ENCODE assay signal across 29 cellular contexts in the genomic region with DNA sequence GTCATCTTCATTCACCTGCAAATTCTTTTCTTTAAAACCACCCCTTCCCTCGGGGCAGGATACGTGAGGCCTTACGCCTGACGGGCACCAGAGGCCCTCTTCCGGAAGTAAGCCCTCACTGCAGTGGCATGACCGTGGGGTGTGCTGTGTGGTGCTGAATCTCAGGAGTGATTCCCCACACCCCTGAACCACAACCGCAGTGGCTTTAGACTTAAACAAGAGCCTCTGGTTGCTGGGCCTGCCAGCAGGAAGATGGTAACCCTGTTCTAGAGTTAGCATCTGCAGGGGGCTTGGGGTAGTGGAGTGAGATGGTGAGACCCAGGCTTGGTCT. TPM values are rescaled to one million over a fixed set of nuclear protein-coding genes. Genes with fewer than 3 reads are reported as not detected.
A peak's percentile ranks its signal among the peaks of the same experiment; 100 is the strongest.
DNase-seq lines count a peak whose midpoint lies in the region; ATAC-seq, FAIRE-seq and TF ChIP-seq lines count a peak whose summit lies in the region.
"Had no signal": no experiment of that assay in that cellular context is flagged by ENCODE, and none has a peak within 500 bp of the region (broad histone marks: within the 10 kb centered on the region; RNA-seq: fewer than 3 reads in every experiment).

No MANE protein-coding gene starts in this region.

- no peaks in the 10 kb centered on the region for H3K4me1 ChIP-seq in GM12878 (ENCODE audit: control insufficient read depth, insufficient read depth, low read length)
- H3K4me1 ChIP-seq in kidney (ENCODE audit: control insufficient read depth in 1 of 2, insufficient read depth in 1 of 2, low read depth in 1 of 2, low read length in 2 of 2), result no peaks in the 10 kb centered on the region
- no peaks in the 10 kb centered on the region for H3K4me1 ChIP-seq in aorta (ENCODE audit: control insufficient read depth in 1 of 2, insufficient read depth in 2 of 2, low read length in 2 of 2)
- H3K4me1 ChIP-seq in adrenal gland (replicated peaks in 1 of 2), result no peaks in the 10 kb centered on the region
- H3K4me1 ChIP-seq: HAP-1, left ventricle myocardium inferior, tibial nerve had no signal

- POLR2A ChIA-PET in activated naive CD8-positive, alpha-beta T cell treated with anti-CD3 and anti-CD28 coated beads, Interleukin-2, amount 10 ng/mL, durations not matched to agents 7 days and 5 days (lab: Charles Lee), result no interaction called here
- POLR2A ChIA-PET in GM12878 (lab: Charles Lee), result no interaction called here

- intact Hi-C loops in GM12878 (cut with micrococcal nuclease; ENCODE audit: unreplicated experiment) (no loop called here), kidney (cut with DNase I) (no loop called here), aorta (cut with DNase I) (no loop called here), adrenal gland (cut with DNase I) (no loop called here)

- H3K36me3 Mint-ChIP-seq in activated naive CD8-positive, alpha-beta T cell treated with anti-CD3 and anti-CD28 coated beads, Interleukin-2, amount 10 ng/mL, durations not matched to agents 7 days and 5 days, result no peaks in the 10 kb centered on the region
- no peaks in the 10 kb centered on the region for H3K36me3 Mint-ChIP-seq in activated naive CD8-positive, alpha-beta T cell treated with anti-CD3 and anti-CD28 coated beads, Interleukin-2, amount 50 U/mL, for 24 hours (ENCODE audit: low read depth)
- H3K36me3 Mint-ChIP-seq: CD4-positive, alpha-beta memory T cell; naive B cell had no signal

- DNase-seq in activated naive CD8-positive, alpha-beta T cell treated with anti-CD3 and anti-CD28 coated beads, Interleukin-2, amount 10 ng/mL, durations not matched to agents 7 days and 5 days, result no peak
- no peak for DNase-seq in activated naive CD8-positive, alpha-beta T cell treated with anti-CD3 and anti-CD28 coated beads, Interleukin-2, amount 50 U/mL, for 24 hours
- DNase-seq in GM12878 (ENCODE audit: low read depth, low spot score), result no peak
- no peak for DNase-seq in kidney
- peak; percentile 6 to 39 for DNase-seq in aorta
- no peak for DNase-seq in GM12892 (ENCODE audit: insufficient read length)
- no peak for DNase-seq in NCI-H1417 (lab: John Stamatoyannopoulos, UW)
- DNase-seq in adrenal gland, result no peak
- DNase-seq: activated T-cell treated with anti-CD3 and anti-CD28 coated beads, Interleukin-2, amount 50 U/mL, for 4 hours; AML-193; CD4-positive, alpha-beta memory T cell; foreskin fibroblast; left ventricle myocardium inferior; naive B cell; NCI-H1092 treated with DMSO at 0.1 percent for 48 hours; NCI-H187 treated with DMSO at 0.1 percent for 48 hours; NCI-H2171 treated with DMSO at 0.1 percent for 48 hours; NCI-H524 treated with DMSO at 0.1 percent for 48 hours; T-helper 1 cell had no signal

- whole genome bisulfite sequencing in GM12878 (ENCODE audit: insufficient coverage, insufficient replicate concordance, low lambda C conversion rate, missing lambda C conversion rate), result 21% methylated on average over 7 of the region's 7 CpGs
- 89 to 94% methylated on average over 7 of the region's 7 CpGs for WGBS in aorta, 2 donors
- 87 to 94% (median 90%) methylated on average over 6 to 7 of the region's 7 CpGs for WGBS in adrenal gland, 4 donors

- in situ Hi-C loops in GM12878 (cut with MboI), result no loop called here

- RAD21 ChIA-PET in GM12878 (lab: Charles Lee; ENCODE audit: unreplicated experiment), result no interaction called here

- no peak overlapping the region for H2AFZ ChIP-seq in GM12878 (ENCODE audit: control insufficient read depth, low read depth, low read length)
- H2AFZ ChIP-seq: hepatocyte had no signal

- SMC1A ChIA-PET in GM12878 (lab: Charles Lee; ENCODE audit: uncharacterized antibody, unreplicated experiment), result no interaction called here

- peaks cover 0 to 4% of the 10 kb centered on the region in 2 experiments; a peak in 2 of 4 replicates for H3K27me3 ChIP-seq in GM12878 (replicated peaks in 1 of 2; ENCODE audit: control insufficient read depth in 2 of 2, insufficient read depth in 2 of 2, low read length in 1 of 2)
- no peaks in the 10 kb centered on the region for H3K27me3 ChIP-seq in aorta (ENCODE audit: control insufficient read depth in 1 of 2, insufficient read depth in 2 of 2, low read length in 1 of 2)
- H3K27me3 ChIP-seq in adrenal gland, result peaks cover 7% of the 10 kb centered on the region
- H3K27me3 ChIP-seq: hepatocyte, SJSA1, tibial nerve had no signal

- H3K9ac ChIP-seq in GM12878 (ENCODE audit: control insufficient read depth, insufficient read depth, low read length) (no peak overlapping the region), kidney (ENCODE audit: low read length in 2 of 2) (no peak overlapping the region)

- no peak overlapping the region for H3K4me3 ChIP-seq in GM12878
- H3K4me3 ChIP-seq in kidney (ENCODE audit: low read length in 2 of 2), result no peak overlapping the region
- no peak overlapping the region for H3K4me3 ChIP-seq in aorta (ENCODE audit: low read length in 2 of 2)
- no peak overlapping the region for H3K4me3 ChIP-seq in adrenal gland
- H3K4me3 ChIP-seq: HAP-1, hepatocyte, left ventricle myocardium inferior, SJSA1, tibial nerve had no signal

- no peak overlapping the region for H3K4me2 ChIP-seq in GM12878 (ENCODE audit: control insufficient read depth, insufficient read depth)
- H3K4me2 ChIP-seq: hepatocyte had no signal

- no peaks in the 10 kb centered on the region for H3K79me2 ChIP-seq in GM12878 (ENCODE audit: control insufficient read depth, insufficient read depth, low read length)
- H3K79me2 ChIP-seq: hepatocyte had no signal

- no peaks in the 10 kb centered on the region for H3K4me1 Mint-ChIP-seq in activated naive CD8-positive, alpha-beta T cell treated with anti-CD3 and anti-CD28 coated beads, Interleukin-2, amount 10 ng/mL, durations not matched to agents 7 days and 5 days
- no peaks in the 10 kb centered on the region for H3K4me1 Mint-ChIP-seq in activated naive CD8-positive, alpha-beta T cell treated with anti-CD3 and anti-CD28 coated beads, Interleukin-2, amount 50 U/mL, for 24 hours
- H3K4me1 Mint-ChIP-seq: CD4-positive, alpha-beta memory T cell; naive B cell had no signal

- H3K27ac Mint-ChIP-seq in activated naive CD8-positive, alpha-beta T cell treated with anti-CD3 and anti-CD28 coated beads, Interleukin-2, amount 10 ng/mL, durations not matched to agents 7 days and 5 days, result no peak overlapping the region
- H3K27ac Mint-ChIP-seq in activated naive CD8-positive, alpha-beta T cell treated with anti-CD3 and anti-CD28 coated beads, Interleukin-2, amount 50 U/mL, for 24 hours, result no peak overlapping the region
- H3K27ac Mint-ChIP-seq: naive B cell had no signal

- peak in 2 of 3 experiments; percentile 33 to 54; a peak in 3 of 6 replicates for TF ChIP-seq CTCF in GM12878 (IDR thresholded peaks at IDR 0.05 in 2 of 3, conservative IDR thresholded peaks at IDR 0.05 in 1 of 3; ENCODE audit: control insufficient read depth in 2 of 3, extremely low read depth in 1 of 3, insufficient read depth in 1 of 3, low read depth in 3 of 3, low read length in 3 of 3)
- TF ChIP-seq CTCF in kidney (IDR thresholded peaks at IDR 0.05; ENCODE audit: borderline replicate concordance, extremely low read depth, insufficient read depth), result peak; percentile 7
- no peak for TF ChIP-seq CTCF in adrenal gland (IDR thresholded peaks at IDR 0.05)

- peaks cover 8% of the 10 kb centered on the region for H3K27me3 Mint-ChIP-seq in activated naive CD8-positive, alpha-beta T cell treated with anti-CD3 and anti-CD28 coated beads, Interleukin-2, amount 10 ng/mL, durations not matched to agents 7 days and 5 days
- peaks cover 6% of the 10 kb centered on the region for H3K27me3 Mint-ChIP-seq in activated naive CD8-positive, alpha-beta T cell treated with anti-CD3 and anti-CD28 coated beads, Interleukin-2, amount 50 U/mL, for 24 hours

- no peak for FAIRE-seq in GM12878 (lab: Jason Lieb, UNC)
- FAIRE-seq in kidney (lab: Jason Lieb, UNC), result no peak
- FAIRE-seq in GM12892 (lab: Jason Lieb, UNC), result no peak
- FAIRE-seq: A204.1 had no signal

- CTCF ChIA-PET in GM12878 (lab: Yijun Ruan, JAX), result interaction anchor here (0.6 to 14.2 kb wide), 3 partner anchors 9 to 64 kb away, joined by 3 to 218 read pairs (median 4); no protein-coding TSS in a partner anchor

- TF ChIP-seq POLR2A in GM12878 (IDR thresholded peaks at IDR 0.05; ENCODE audit: low read depth, low read length) (no peak), GM12892 (IDR thresholded peaks at IDR 0.05; ENCODE audit: low read depth, low read length) (no peak), adrenal gland (IDR thresholded peaks at IDR 0.05) (no peak)

- ATAC-seq in activated naive CD8-positive, alpha-beta T cell treated with anti-CD3 and anti-CD28 coated beads, Interleukin-2, amount 10 ng/mL, durations not matched to agents 7 days and 5 days (ENCODE audit: low read depth), result peak; percentile 45
- ATAC-seq in activated naive CD8-positive, alpha-beta T cell treated with anti-CD3 and anti-CD28 coated beads, Interleukin-2, amount 50 U/mL, for 24 hours, result no peak
- ATAC-seq in GM12878, result peak; percentile 95
- no peak for ATAC-seq in aorta (ENCODE audit: low FRiP score)
- ATAC-seq: activated CD4-positive, CD25-positive, alpha-beta regulatory T cell treated with anti-CD3 and anti-CD28 coated beads, Interleukin-2, amount 50 U/mL, for 24 hours; activated T-cell treated with anti-CD3 and anti-CD28 coated beads, Interleukin-2, amount 50 U/mL, for 4 hours had no signal

- no peaks in the 10 kb centered on the region for H3K9me3 Mint-ChIP-seq in activated naive CD8-positive, alpha-beta T cell treated with anti-CD3 and anti-CD28 coated beads, Interleukin-2, amount 10 ng/mL, durations not matched to agents 7 days and 5 days
- no peaks in the 10 kb centered on the region for H3K9me3 Mint-ChIP-seq in activated naive CD8-positive, alpha-beta T cell treated with anti-CD3 and anti-CD28 coated beads, Interleukin-2, amount 50 U/mL, for 24 hours
- H3K9me3 Mint-ChIP-seq: activated T-cell treated with anti-CD3 and anti-CD28 coated beads, Interleukin-2, amount 50 U/mL, for 4 hours; CD4-positive, alpha-beta memory T cell had no signal

- TF ChIP-seq EP300 in GM12878 (IDR thresholded peaks at IDR 0.05; ENCODE audit: borderline replicate concordance in 1 of 2, control insufficient read depth in 1 of 2, low read depth in 2 of 2, low read length in 2 of 2), result no peak

- no peak for TF ChIP-seq RAD21 in GM12878 (IDR thresholded peaks at IDR 0.05; ENCODE audit: insufficient read depth, low read depth, low read length)

- H3K27ac ChIP-seq in GM12878 (ENCODE audit: control insufficient read depth, insufficient read depth), result no peak overlapping the region
- H3K27ac ChIP-seq in kidney (ENCODE audit: low read depth in 2 of 2, low read length in 2 of 2), result no peak overlapping the region
- H3K27ac ChIP-seq in aorta (ENCODE audit: low read depth in 1 of 2, low read length in 2 of 2), result no peak overlapping the region
- H3K27ac ChIP-seq in adrenal gland, result no peak overlapping the region
- H3K27ac ChIP-seq: hepatocyte, left ventricle myocardium inferior, SJSA1, tibial nerve had no signal

- H4K20me1 ChIP-seq in GM12878 (ENCODE audit: control insufficient read depth, insufficient read depth), result no peaks in the 10 kb centered on the region

- H3K36me3 ChIP-seq in GM12878 (ENCODE audit: control insufficient read depth in 2 of 2, insufficient read depth in 2 of 2, low read length in 1 of 2) (no peaks in the 10 kb centered on the region), kidney (ENCODE audit: control insufficient read depth in 1 of 2, insufficient read depth in 2 of 2, low read length in 2 of 2) (peaks cover 0 to 12% of the 10 kb centered on the region in 2 donors), aorta (ENCODE audit: control insufficient read depth in 1 of 2, insufficient read depth in 2 of 2, low read length in 1 of 2) (no peaks in the 10 kb centered on the region), adrenal gland (replicated peaks in 1 of 2) (no peaks in the 10 kb centered on the region)
- H3K36me3 ChIP-seq: HAP-1, left ventricle myocardium inferior, SJSA1, tibial nerve had no signal

- H3K9me3 ChIP-seq in GM12878 (replicated peaks; ENCODE audit: control insufficient read depth, insufficient read depth, low read length), result no peaks in the 10 kb centered on the region; the same call in 2 of the 3 replicates
- no peaks in the 10 kb centered on the region for H3K9me3 ChIP-seq in kidney (ENCODE audit: control insufficient read depth in 1 of 2, low read length in 2 of 2)
- no peaks in the 10 kb centered on the region for H3K9me3 ChIP-seq in aorta (ENCODE audit: control insufficient read depth, low read length)
- no peaks in the 10 kb centered on the region for H3K9me3 ChIP-seq in adrenal gland (replicated peaks in 1 of 3)
- H3K9me3 ChIP-seq: HAP-1, left ventricle myocardium inferior, SJSA1 had no signal

- no TSS peak for BruUV-seq in GM12878 (replicated peaks; lab: Mats Ljungman, UMichigan)

- no peak overlapping the region for H3K4me3 Mint-ChIP-seq in activated naive CD8-positive, alpha-beta T cell treated with anti-CD3 and anti-CD28 coated beads, Interleukin-2, amount 10 ng/mL, durations not matched to agents 7 days and 5 days
- H3K4me3 Mint-ChIP-seq in activated naive CD8-positive, alpha-beta T cell treated with anti-CD3 and anti-CD28 coated beads, Interleukin-2, amount 50 U/mL, for 24 hours, result no peak overlapping the region
- H3K4me3 Mint-ChIP-seq: activated T-cell treated with anti-CD3 and anti-CD28 coated beads, Interleukin-2, amount 50 U/mL, for 4 hours; CD4-positive, alpha-beta memory T cell; naive B cell had no signal

RNA-seq across cellular contexts. Expression of gene BSND, which starts 12.1 kb away (rescaled TPM):
- not detected for total RNA-seq in activated naive CD8-positive, alpha-beta T cell treated with anti-CD3 and anti-CD28 coated beads, Interleukin-2, amount 10 ng/mL, durations not matched to agents 7 days and 5 days
- total RNA-seq in GM12878 (2013; cell fraction: nucleolus; rRNA removed), result not detected in 2 replicates
- not detected in 2 replicates for total RNA-seq in GM12878 (2014; rRNA removed)
- total RNA-seq in GM12878 (2014; rRNA removed; fragmentation: Illumina TruSeq; extraction: Trizol), result not detected in 2 replicates
- 0.03 TPM in 1 of 2 replicates, not detected in the other for total RNA-seq in GM12878 (2021)
- polyA plus RNA-seq in GM12878 (2011; ENCODE audit: low read depth), result not detected
- polyA plus RNA-seq in GM12878 (2011; rRNA removed), result not detected in 2 replicates
- 0.01 TPM in 1 of 2 replicates, not detected in the other for polyA plus RNA-seq in GM12878 (2011; cell fraction: cytosol; rRNA removed)
- polyA plus RNA-seq in GM12878 (2011; cell fraction: nucleus; rRNA removed), result 0.03 TPM in 1 of 2 replicates, not detected in the other
- polyA plus RNA-seq in GM12878 (2012), result 0.03 TPM in 1 of 2 replicates, not detected in the other
- not detected in 2 replicates for polyA plus RNA-seq in GM12878 (2014; fragmentation: Illumina TruSeq; extraction: Trizol)
- polyA plus RNA-seq in GM12878 (2014; fragmentation: Nextera tagmentation; extraction: Ambion mirVana), result not detected
- 0.01 TPM in 1 of 2 replicates, not detected in the other for polyA plus RNA-seq in GM12878 (2014; rRNA removed)
- not detected for polyA plus RNA-seq in GM12878 (2016; fragmentation: Nextera tagmentation; extraction: Ambion mirVana)
- polyA minus RNA-seq in GM12878 (2011; rRNA and poly(A)+ RNA removed), result not detected in 2 replicates
- not detected in 2 replicates for polyA minus RNA-seq in GM12878 (2011; cell fraction: cytosol; rRNA and poly(A)+ RNA removed)
- polyA minus RNA-seq in GM12878 (2011; cell fraction: nucleus; rRNA and poly(A)+ RNA removed), result not detected in 2 replicates
- total RNA-seq in kidney, result 1.4 TPM
- polyA plus RNA-seq in kidney (ENCODE audit: insufficient read depth, low read depth, low replicate concordance), result 22.7 TPM
- not detected for total RNA-seq in aorta
- not detected for polyA plus RNA-seq in aorta
- not detected for polyA plus RNA-seq in GM12892 (2012; ENCODE audit: missing spikeins)
- total RNA-seq in adrenal gland, result not detected
- polyA plus RNA-seq in adrenal gland, result under 1 TPM in 2 of 3 donors, not detected in 1; 0.04 to 0.08 TPM
- total RNA-seq: activated T-cell treated with anti-CD3 and anti-CD28 coated beads, Interleukin-2, amount 50 U/mL, for 4 hours; CD4-positive, alpha-beta memory T cell; left ventricle myocardium inferior; mesenteric fat pad; omental fat pad; SJSA1; skeletal muscle tissue; tibial nerve had no signal
- polyA plus RNA-seq: CD4-positive, alpha-beta memory T cell; esophagus had no signal

RNA-seq across cellular contexts. Expression of gene PCSK9, which starts 28.5 kb away (rescaled TPM):
- total RNA-seq in activated naive CD8-positive, alpha-beta T cell treated with anti-CD3 and anti-CD28 coated beads, Interleukin-2, amount 10 ng/mL, durations not matched to agents 7 days and 5 days, result not detected
- not detected in 2 replicates for total RNA-seq in GM12878 (2013; cell fraction: nucleolus; rRNA removed)
- not detected in 2 replicates for total RNA-seq in GM12878 (2014; rRNA removed)
- total RNA-seq in GM12878 (2014; rRNA removed; fragmentation: Illumina TruSeq; extraction: Trizol), result not detected in 2 replicates
- 0.15 and 0.21 TPM in 2 replicates for total RNA-seq in GM12878 (2021)
- polyA plus RNA-seq in GM12878 (2011; ENCODE audit: low read depth), result not detected
- not detected in 2 replicates for polyA plus RNA-seq in GM12878 (2011; rRNA removed)
- polyA plus RNA-seq in GM12878 (2011; cell fraction: cytosol; rRNA removed), result not detected in 2 replicates
- 0.04 and 0.07 TPM in 2 replicates for polyA plus RNA-seq in GM12878 (2011; cell fraction: nucleus; rRNA removed)
- not detected in 2 replicates for polyA plus RNA-seq in GM12878 (2012)
- polyA plus RNA-seq in GM12878 (2014; fragmentation: Illumina TruSeq; extraction: Trizol), result not detected in 2 replicates
- not detected for polyA plus RNA-seq in GM12878 (2014; fragmentation: Nextera tagmentation; extraction: Ambion mirVana)
- not detected in 2 replicates for polyA plus RNA-seq in GM12878 (2014; rRNA removed)
- under 1 TPM in 1 of 2 experiments, not detected in 1; 0.03 TPM for polyA plus RNA-seq in GM12878 (2016; fragmentation: Nextera tagmentation; extraction: Ambion mirVana)
- polyA minus RNA-seq in GM12878 (2011; rRNA and poly(A)+ RNA removed), result not detected in 2 replicates
- polyA minus RNA-seq in GM12878 (2011; cell fraction: cytosol; rRNA and poly(A)+ RNA removed), result 2.1 and 2.6 TPM in 2 replicates
- 0.12 and 0.57 TPM in 2 replicates for polyA minus RNA-seq in GM12878 (2011; cell fraction: nucleus; rRNA and poly(A)+ RNA removed)
- 0.28 TPM for total RNA-seq in kidney
- 0.13 TPM for polyA plus RNA-seq in kidney (ENCODE audit: insufficient read depth, low read depth, low replicate concordance)
- total RNA-seq in aorta, result under 1 TPM; 0.13 to 0.42 TPM
- under 1 TPM in 1 of 2 donors, not detected in 1; 0.38 TPM for polyA plus RNA-seq in aorta
- not detected for polyA plus RNA-seq in GM12892 (2012; ENCODE audit: missing spikeins)
- 1 to 10 TPM in 1 of 8 donors, under 1 TPM in 6, not detected in 1; 0.12 to 1.4 (median 0.43) TPM for total RNA-seq in adrenal gland
- under 1 TPM; 0.10 to 0.16 (median 0.15) TPM for polyA plus RNA-seq in adrenal gland
- total RNA-seq: CD4-positive, alpha-beta memory T cell; left ventricle myocardium inferior had no signal
- polyA plus RNA-seq: CD4-positive, alpha-beta memory T cell had no signal

RNA-seq across cellular contexts. Expression of gene TMEM61, which starts 30.4 kb away (rescaled TPM):
- total RNA-seq in activated naive CD8-positive, alpha-beta T cell treated with anti-CD3 and anti-CD28 coated beads, Interleukin-2, amount 10 ng/mL, durations not matched to agents 7 days and 5 days, result not detected
- not detected in 2 replicates for total RNA-seq in GM12878 (2013; cell fraction: nucleolus; rRNA removed)
- total RNA-seq in GM12878 (2014; rRNA removed), result not detected in 2 replicates
- total RNA-seq in GM12878 (2014; rRNA removed; fragmentation: Illumina TruSeq; extraction: Trizol), result not detected in 2 replicates
- not detected in 2 replicates for total RNA-seq in GM12878 (2021)
- polyA plus RNA-seq in GM12878 (2011; ENCODE audit: low read depth), result not detected
- polyA plus RNA-seq in GM12878 (2011; rRNA removed), result not detected in 2 replicates
- not detected in 2 replicates for polyA plus RNA-seq in GM12878 (2011; cell fraction: cytosol; rRNA removed)
- polyA plus RNA-seq in GM12878 (2011; cell fraction: nucleus; rRNA removed), result not detected in 2 replicates
- not detected in 2 replicates for polyA plus RNA-seq in GM12878 (2012)
- polyA plus RNA-seq in GM12878 (2014; fragmentation: Illumina TruSeq; extraction: Trizol), result not detected in 2 replicates
- not detected for polyA plus RNA-seq in GM12878 (2014; fragmentation: Nextera tagmentation; extraction: Ambion mirVana)
- not detected in 2 replicates for polyA plus RNA-seq in GM12878 (2014; rRNA removed)
- not detected for polyA plus RNA-seq in GM12878 (2016; fragmentation: Nextera tagmentation; extraction: Ambion mirVana)
- not detected in 2 replicates for polyA minus RNA-seq in GM12878 (2011; rRNA and poly(A)+ RNA removed)
- polyA minus RNA-seq in GM12878 (2011; cell fraction: cytosol; rRNA and poly(A)+ RNA removed), result not detected in 2 replicates
- polyA minus RNA-seq in GM12878 (2011; cell fraction: nucleus; rRNA and poly(A)+ RNA removed), result not detected in 2 replicates
- 7.0 TPM for total RNA-seq in kidney
- polyA plus RNA-seq in kidney (ENCODE audit: insufficient read depth, low read depth, low replicate concordance), result 42.7 TPM
- 1 to 10 TPM; 1.3 to 5.6 TPM for total RNA-seq in aorta
- 1 to 10 TPM in 1 of 2 donors, under 1 TPM in 1; 0.38 to 3.0 TPM for polyA plus RNA-seq in aorta
- polyA plus RNA-seq in GM12892 (2012; ENCODE audit: missing spikeins), result not detected
- 10 to 100 TPM in 2 of 8 donors, 1 to 10 TPM in 6; 2.2 to 20.9 (median 8.0) TPM for total RNA-seq in adrenal gland
- 1 to 10 TPM; 2.5 to 6.8 (median 3.7) TPM for polyA plus RNA-seq in adrenal gland
- total RNA-seq: CD4-positive, alpha-beta memory T cell; left ventricle myocardium inferior; mesenteric fat pad; omental fat pad; SJSA1; skeletal muscle tissue had no signal
- polyA plus RNA-seq: CD4-positive, alpha-beta memory T cell had no signal

Comparison
In these comparisons a context has a peak if more than half of its experiments do, and no peak if none do; other contexts are left out.
1. ATAC-seq: peak in activated naive CD8-positive, alpha-beta T cell treated with anti-CD3 and anti-CD28 coated beads, Interleukin-2, amount 10 ng/mL, durations not matched to agents 7 days and 5 days (single experiment) and GM12878 (single experiment); none in activated naive CD8-positive, alpha-beta T cell treated with anti-CD3 and anti-CD28 coated beads, Interleukin-2, amount 50 U/mL, for 24 hours (single experiment) and aorta (single experiment).
2. DNase-seq: peak in aorta (2 of 2); none in activated naive CD8-positive, alpha-beta T cell treated with anti-CD3 and anti-CD28 coated beads, Interleukin-2, amount 10 ng/mL, durations not matched to agents 7 days and 5 days (single experiment), activated naive CD8-positive, alpha-beta T cell treated with anti-CD3 and anti-CD28 coated beads, Interleukin-2, amount 50 U/mL, for 24 hours (single experiment), GM12878 (single experiment), kidney (single experiment), GM12892 (single experiment), NCI-H1417 (0 of 3) and adrenal gland (0 of 7).
3. CTCF ChIP-seq: peak in GM12878 (2 of 3) and kidney (single experiment); none in adrenal gland (0 of 6).